In the genomic region with DNA sequence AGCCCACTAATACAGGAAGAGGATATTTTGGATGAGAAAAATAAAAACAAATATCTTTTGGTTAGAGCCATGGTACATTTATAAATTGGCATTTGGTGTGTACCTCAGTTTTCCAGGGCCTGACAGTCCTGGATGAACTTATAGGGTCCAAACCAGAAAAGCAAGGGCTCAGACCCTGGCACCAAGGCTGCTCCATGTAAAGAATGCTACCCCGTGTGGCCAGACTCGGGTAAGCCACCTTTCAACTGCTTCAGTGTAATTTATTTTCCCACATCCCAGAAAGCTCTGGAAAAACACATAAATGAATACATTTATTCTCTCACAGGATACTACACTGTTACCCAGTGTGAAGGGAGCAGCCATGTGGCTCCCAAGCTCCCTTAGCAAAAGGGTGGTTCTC, we compare ENCODE assay signal across 16 cellular contexts. TPM values are rescaled to one million over a fixed set of nuclear protein-coding genes. Genes with fewer than 3 reads are reported as not detected.
DNase-seq lines count a peak whose midpoint lies in the region; ATAC-seq, FAIRE-seq and TF ChIP-seq lines count a peak whose summit lies in the region.
"Had no signal": no experiment of that assay in that cellular context is flagged by ENCODE, and none has a peak within 500 bp of the region (broad histone marks: within the 10 kb centered on the region; RNA-seq: fewer than 3 reads in every experiment).

No MANE protein-coding gene starts in this region.

- intact Hi-C loops in activated CD4-positive, alpha-beta T cell treated with anti-CD3 and anti-CD28 coated beads for 36 hours (cut with DNase I, micrococcal nuclease): no loop called here
- intact Hi-C loops in upper lobe of right lung (cut with DNase I): no loop called here

- H3K27ac ChIP-seq in astrocyte (ENCODE audit: low read depth, low read length): no peak overlapping the region
- H3K27ac ChIP-seq in upper lobe of right lung: no peak overlapping the region
- H3K27ac ChIP-seq: coronary artery, gastroesophageal sphincter had no signal

- H3K27me3 ChIP-seq in astrocyte (ENCODE audit: insufficient read depth, low read length) (no peaks in the 10 kb centered on the region), upper lobe of right lung (no peaks in the 10 kb centered on the region)
- H3K27me3 ChIP-seq: gastroesophageal sphincter, transverse colon had no signal

- POLR2A ChIA-PET in activated CD4-positive, alpha-beta T cell treated with anti-CD3 and anti-CD28 coated beads, Interleukin-2, amount 10 ng/mL, durations not matched to agents 7 days and 5 days (lab: Charles Lee): no interaction called here
- POLR2A ChIA-PET in activated CD4-positive, alpha-beta T cell treated with anti-CD3 and anti-CD28 coated beads for 36 hours (lab: Charles Lee): no interaction called here
- POLR2A ChIA-PET in naive thymus-derived CD8-positive, alpha-beta T cell (lab: Charles Lee): interaction anchor here (0.7 kb wide), 1 partner anchor 1607 kb away, joined by 3 read pairs; no protein-coding TSS in a partner anchor

- H3K4me3 Mint-ChIP-seq in activated CD4-positive, alpha-beta T cell treated with anti-CD3 and anti-CD28 coated beads, Interleukin-2, amount 10 ng/mL, durations not matched to agents 7 days and 5 days: no peak overlapping the region
- no peak overlapping the region for H3K4me3 Mint-ChIP-seq in activated CD4-positive, alpha-beta T cell treated with anti-CD3 and anti-CD28 coated beads for 36 hours
- no peak overlapping the region for H3K4me3 Mint-ChIP-seq in astrocyte (ENCODE audit: unreplicated experiment)
- no peak overlapping the region for H3K4me3 Mint-ChIP-seq in activated T-cell treated with anti-CD3 and anti-CD28 coated beads, Interleukin-2, amount 50 U/mL, for 4 hours
- no peak overlapping the region for H3K4me3 Mint-ChIP-seq in naive thymus-derived CD8-positive, alpha-beta T cell
- H3K4me3 Mint-ChIP-seq: activated CD4-positive, alpha-beta memory T cell treated with anti-CD3 and anti-CD28 coated beads for 36 hours; activated naive CD4-positive, alpha-beta T cell treated with anti-CD3 and anti-CD28 coated beads, Interleukin-2, amount 10 ng/mL, durations not matched to agents 7 days and 5 days; T-helper 1 cell treated with Interleukin-12 subunit alpha and Interleukin-12 subunit beta and Interleukin-4 antibody, amounts not matched to agents 30 μg/mL and 1 μg/mL, for 36 hours had no signal

- H3K79me2 ChIP-seq in astrocyte (ENCODE audit: insufficient read depth, low read length): peaks cover 60% of the 10 kb centered on the region

- H3K4me3 ChIP-seq in astrocyte (ENCODE audit: insufficient read depth, low read depth, low read length) (no peak overlapping the region), upper lobe of right lung (no peak overlapping the region)
- H3K4me3 ChIP-seq: coronary artery, gastroesophageal sphincter, transverse colon had no signal

- no peaks in the 10 kb centered on the region for H3K9me3 Mint-ChIP-seq in activated CD4-positive, alpha-beta T cell treated with anti-CD3 and anti-CD28 coated beads, Interleukin-2, amount 10 ng/mL, durations not matched to agents 7 days and 5 days
- H3K9me3 Mint-ChIP-seq in activated CD4-positive, alpha-beta T cell treated with anti-CD3 and anti-CD28 coated beads for 36 hours (ENCODE audit: low read depth): no peaks in the 10 kb centered on the region
- H3K9me3 Mint-ChIP-seq in astrocyte (ENCODE audit: unreplicated experiment): no peaks in the 10 kb centered on the region
- H3K9me3 Mint-ChIP-seq in activated T-cell treated with anti-CD3 and anti-CD28 coated beads, Interleukin-2, amount 50 U/mL, for 4 hours: no peaks in the 10 kb centered on the region
- no peaks in the 10 kb centered on the region for H3K9me3 Mint-ChIP-seq in naive thymus-derived CD8-positive, alpha-beta T cell
- H3K9me3 Mint-ChIP-seq: activated CD4-positive, alpha-beta memory T cell treated with anti-CD3 and anti-CD28 coated beads for 36 hours; activated naive CD4-positive, alpha-beta T cell treated with anti-CD3 and anti-CD28 coated beads, Interleukin-2, amount 10 ng/mL, durations not matched to agents 7 days and 5 days; T-helper 1 cell treated with Interleukin-12 subunit alpha and Interleukin-12 subunit beta and Interleukin-4 antibody, amounts not matched to agents 30 μg/mL and 1 μg/mL, for 36 hours had no signal

- H3K27me3 Mint-ChIP-seq in activated CD4-positive, alpha-beta T cell treated with anti-CD3 and anti-CD28 coated beads, Interleukin-2, amount 10 ng/mL, durations not matched to agents 7 days and 5 days: no peaks in the 10 kb centered on the region
- H3K27me3 Mint-ChIP-seq in activated CD4-positive, alpha-beta T cell treated with anti-CD3 and anti-CD28 coated beads for 36 hours: no peaks in the 10 kb centered on the region
- H3K27me3 Mint-ChIP-seq in astrocyte (ENCODE audit: low read depth, unreplicated experiment): no peaks in the 10 kb centered on the region
- H3K27me3 Mint-ChIP-seq in activated T-cell treated with anti-CD3 and anti-CD28 coated beads, Interleukin-2, amount 50 U/mL, for 4 hours (ENCODE audit: low read depth): no peaks in the 10 kb centered on the region
- H3K27me3 Mint-ChIP-seq in naive thymus-derived CD8-positive, alpha-beta T cell: no peaks in the 10 kb centered on the region
- H3K27me3 Mint-ChIP-seq: activated CD4-positive, alpha-beta memory T cell treated with anti-CD3 and anti-CD28 coated beads for 36 hours; activated naive CD4-positive, alpha-beta T cell treated with anti-CD3 and anti-CD28 coated beads, Interleukin-2, amount 10 ng/mL, durations not matched to agents 7 days and 5 days had no signal

- peaks cover 64% of the 10 kb centered on the region for H4K20me1 ChIP-seq in astrocyte (ENCODE audit: insufficient read depth, low read length)

- H3K4me2 ChIP-seq in astrocyte (ENCODE audit: low read length): no peak overlapping the region

- H3K4me1 ChIP-seq in astrocyte (ENCODE audit: insufficient read depth, low read length) (peaks cover 33% of the 10 kb centered on the region), upper lobe of right lung (peaks cover 25% of the 10 kb centered on the region)

- FAIRE-seq in astrocyte (lab: Jason Lieb, UNC): no peak

- DNase-seq in activated CD4-positive, alpha-beta T cell treated with anti-CD3 and anti-CD28 coated beads, Interleukin-2, amount 10 ng/mL, durations not matched to agents 7 days and 5 days: no peak
- no peak for DNase-seq in activated CD4-positive, alpha-beta T cell treated with anti-CD3 and anti-CD28 coated beads for 36 hours
- no peak for DNase-seq in astrocyte (ENCODE audit: low read depth)
- DNase-seq in iPS-NIHi11 (ENCODE audit: low spot score): peak; percentile 42
- no peak for DNase-seq in upper lobe of right lung
- DNase-seq in activated T-cell treated with anti-CD3 and anti-CD28 coated beads, Interleukin-2, amount 50 U/mL, for 4 hours: no peak
- no peak for DNase-seq in naive thymus-derived CD8-positive, alpha-beta T cell
- DNase-seq in AG08396 (ENCODE audit: low spot score): no peak
- DNase-seq: activated CD4-positive, alpha-beta memory T cell treated with anti-CD3 and anti-CD28 coated beads for 36 hours; activated naive CD4-positive, alpha-beta T cell treated with anti-CD3 and anti-CD28 coated beads, Interleukin-2, amount 10 ng/mL, durations not matched to agents 7 days and 5 days; left cardiac atrium; NCI-H2029; transverse colon had no signal

- CTCF ChIA-PET in activated CD4-positive, alpha-beta T cell treated with anti-CD3 and anti-CD28 coated beads, Interleukin-2, amount 10 ng/mL, durations not matched to agents 7 days and 5 days (lab: Charles Lee): no interaction called here
- CTCF ChIA-PET in activated CD4-positive, alpha-beta T cell treated with anti-CD3 and anti-CD28 coated beads for 36 hours (lab: Charles Lee): interaction anchor here (1.2 kb wide), 1 partner anchor 14 kb away, joined by 3 read pairs; no protein-coding TSS in a partner anchor

- H2AFZ ChIP-seq in astrocyte (ENCODE audit: low read depth, low read length): no peak overlapping the region

- TF ChIP-seq CTCF in astrocyte (IDR thresholded peaks at IDR 0.05; ENCODE audit: insufficient read depth, low read depth, low read length): peak; percentile 17
- TF ChIP-seq CTCF in upper lobe of right lung (IDR thresholded peaks at IDR 0.05): peak; percentile 12

- H3K9ac ChIP-seq in astrocyte (ENCODE audit: low read length): no peak overlapping the region

- peak overlapping the region; percentile 17 for H3K27ac Mint-ChIP-seq in activated CD4-positive, alpha-beta T cell treated with anti-CD3 and anti-CD28 coated beads, Interleukin-2, amount 10 ng/mL, durations not matched to agents 7 days and 5 days
- no peak overlapping the region for H3K27ac Mint-ChIP-seq in activated CD4-positive, alpha-beta T cell treated with anti-CD3 and anti-CD28 coated beads for 36 hours
- H3K27ac Mint-ChIP-seq in astrocyte (ENCODE audit: unreplicated experiment): no peak overlapping the region
- H3K27ac Mint-ChIP-seq in naive thymus-derived CD8-positive, alpha-beta T cell: peak overlapping the region in 1 of 10 donors; percentile 40
- H3K27ac Mint-ChIP-seq: activated CD4-positive, alpha-beta memory T cell treated with anti-CD3 and anti-CD28 coated beads for 36 hours; activated naive CD4-positive, alpha-beta T cell treated with anti-CD3 and anti-CD28 coated beads, Interleukin-2, amount 10 ng/mL, durations not matched to agents 7 days and 5 days; T-helper 1 cell treated with Interleukin-12 subunit alpha and Interleukin-12 subunit beta and Interleukin-4 antibody, amounts not matched to agents 30 μg/mL and 1 μg/mL, for 36 hours had no signal

- H3K9me3 ChIP-seq in astrocyte (ENCODE audit: insufficient read depth, low read depth, low read length) (no peaks in the 10 kb centered on the region), upper lobe of right lung (no peaks in the 10 kb centered on the region)
- H3K9me3 ChIP-seq: gastroesophageal sphincter, transverse colon had no signal

- H3K36me3 Mint-ChIP-seq in activated CD4-positive, alpha-beta T cell treated with anti-CD3 and anti-CD28 coated beads, Interleukin-2, amount 10 ng/mL, durations not matched to agents 7 days and 5 days (ENCODE audit: low read depth): peaks cover 41% of the 10 kb centered on the region
- H3K36me3 Mint-ChIP-seq in activated CD4-positive, alpha-beta T cell treated with anti-CD3 and anti-CD28 coated beads for 36 hours (ENCODE audit: low read depth): peaks cover 34% of the 10 kb centered on the region
- H3K36me3 Mint-ChIP-seq in astrocyte (ENCODE audit: low read depth, unreplicated experiment): peaks cover 35% of the 10 kb centered on the region
- H3K36me3 Mint-ChIP-seq in activated T-cell treated with anti-CD3 and anti-CD28 coated beads, Interleukin-2, amount 50 U/mL, for 4 hours (ENCODE audit: insufficient read depth): peaks cover 44% of the 10 kb centered on the region
- peaks cover 0 to 75% (median 6%) of the 10 kb centered on the region in 3 donors for H3K36me3 Mint-ChIP-seq in naive thymus-derived CD8-positive, alpha-beta T cell

- H3K36me3 ChIP-seq in astrocyte (ENCODE audit: insufficient read depth, low read length): peaks cover 32% of the 10 kb centered on the region
- peaks cover 70% of the 10 kb centered on the region for H3K36me3 ChIP-seq in upper lobe of right lung

- ATAC-seq in activated CD4-positive, alpha-beta T cell treated with anti-CD3 and anti-CD28 coated beads for 36 hours: no peak
- ATAC-seq in upper lobe of right lung: no peak
- ATAC-seq in activated T-cell treated with anti-CD3 and anti-CD28 coated beads, Interleukin-2, amount 50 U/mL, for 4 hours: no peak
- ATAC-seq in naive thymus-derived CD8-positive, alpha-beta T cell: no peak
- ATAC-seq: gastroesophageal sphincter, left cardiac atrium had no signal

- peaks cover 39% of the 10 kb centered on the region for H3K4me1 Mint-ChIP-seq in activated CD4-positive, alpha-beta T cell treated with anti-CD3 and anti-CD28 coated beads, Interleukin-2, amount 10 ng/mL, durations not matched to agents 7 days and 5 days
- H3K4me1 Mint-ChIP-seq in activated CD4-positive, alpha-beta T cell treated with anti-CD3 and anti-CD28 coated beads for 36 hours: peaks cover 17% of the 10 kb centered on the region
- peaks cover 53% of the 10 kb centered on the region for H3K4me1 Mint-ChIP-seq in astrocyte (ENCODE audit: low read depth, unreplicated experiment)
- H3K4me1 Mint-ChIP-seq in activated T-cell treated with anti-CD3 and anti-CD28 coated beads, Interleukin-2, amount 50 U/mL, for 4 hours (ENCODE audit: low read depth): peaks cover 32% of the 10 kb centered on the region
- peaks cover 22 to 44% (median 25%) of the 10 kb centered on the region in 4 donors for H3K4me1 Mint-ChIP-seq in naive thymus-derived CD8-positive, alpha-beta T cell

RNA-seq across cellular contexts. Expression of gene MRPL14, which starts 13.9 kb away (rescaled TPM):
- 10 to 100 TPM; 37.6 to 47.2 TPM for total RNA-seq in activated CD4-positive, alpha-beta T cell treated with anti-CD3 and anti-CD28 coated beads, Interleukin-2, amount 10 ng/mL, durations not matched to agents 7 days and 5 days
- total RNA-seq in activated CD4-positive, alpha-beta T cell treated with anti-CD3 and anti-CD28 coated beads for 36 hours: 10 to 100 TPM; 29.5 to 43.3 TPM
- total RNA-seq in astrocyte (53.4 and 56.1 TPM in 2 replicates), upper lobe of right lung (94.1 TPM)
- total RNA-seq in activated T-cell treated with anti-CD3 and anti-CD28 coated beads, Interleukin-2, amount 50 U/mL, for 4 hours: 10 to 100 TPM; 51.0 to 87.9 (median 56.6) TPM
- total RNA-seq in naive thymus-derived CD8-positive, alpha-beta T cell: 10 to 100 TPM; 17.0 to 20.4 TPM
- 10 to 100 TPM; 76.5 to 89.3 (median 80.3) TPM for polyA plus RNA-seq in naive thymus-derived CD8-positive, alpha-beta T cell

RNA-seq across cellular contexts. Expression of gene TMEM63B, which starts 14.0 kb away (rescaled TPM):
- total RNA-seq in activated CD4-positive, alpha-beta T cell treated with anti-CD3 and anti-CD28 coated beads, Interleukin-2, amount 10 ng/mL, durations not matched to agents 7 days and 5 days: 10 to 100 TPM; 14.5 to 15.3 TPM
- total RNA-seq in activated CD4-positive, alpha-beta T cell treated with anti-CD3 and anti-CD28 coated beads for 36 hours: 10 to 100 TPM; 10.9 to 15.2 TPM
- total RNA-seq in astrocyte: 86.6 and 95.6 TPM in 2 replicates
- total RNA-seq in upper lobe of right lung: 119 TPM
- total RNA-seq in activated T-cell treated with anti-CD3 and anti-CD28 coated beads, Interleukin-2, amount 50 U/mL, for 4 hours: 10 to 100 TPM; 17.4 to 22.6 (median 17.5) TPM
- 10 to 100 TPM; 15.5 to 15.9 TPM for total RNA-seq in naive thymus-derived CD8-positive, alpha-beta T cell
- polyA plus RNA-seq in naive thymus-derived CD8-positive, alpha-beta T cell: 1 to 10 TPM in 1 of 3 donors, under 1 TPM in 2; 0.26 to 2.2 (median 0.96) TPM

RNA-seq across cellular contexts. Expression of gene CAPN11, which starts 45.2 kb away (rescaled TPM):
- total RNA-seq in activated CD4-positive, alpha-beta T cell treated with anti-CD3 and anti-CD28 coated beads, Interleukin-2, amount 10 ng/mL, durations not matched to agents 7 days and 5 days: 1 to 10 TPM; 2.5 to 3.0 TPM
- 1 to 10 TPM; 1.2 to 1.3 TPM for total RNA-seq in activated CD4-positive, alpha-beta T cell treated with anti-CD3 and anti-CD28 coated beads for 36 hours
- total RNA-seq in astrocyte (not detected in 2 replicates), upper lobe of right lung (1.6 TPM)
- under 1 TPM in 1 of 3 donors, not detected in 2; 0.68 TPM for total RNA-seq in activated T-cell treated with anti-CD3 and anti-CD28 coated beads, Interleukin-2, amount 50 U/mL, for 4 hours
- total RNA-seq in naive thymus-derived CD8-positive, alpha-beta T cell: not detected
- polyA plus RNA-seq in naive thymus-derived CD8-positive, alpha-beta T cell: not detected
